8 cellular contexts compared by ENCODE assay signal in genomic region chr4:55346851-55347255, GRCh38. TPM values are rescaled to one million over a fixed set of nuclear protein-coding genes. Genes with fewer than 3 reads are reported as not detected.
A peak's percentile ranks its signal among the peaks of the same experiment; 100 is the strongest.
DNase-seq lines count a peak whose midpoint lies in the region; ATAC-seq and TF ChIP-seq lines count a peak whose summit lies in the region.

No MANE protein-coding gene starts in this region.

- no peak overlapping the region for H2AFZ ChIP-seq in HCT116 (ENCODE audit: low read depth, low read length, poor library complexity, severe bottlenecking)

- no peaks in the 10 kb centered on the region; the same call in 1 of the 2 replicates for H3K79me2 ChIP-seq in HCT116 (ENCODE audit: insufficient read depth, low read length)

- no peak for TF ChIP-seq POLR2A in HCT116 (IDR thresholded peaks at IDR 0.05; ENCODE audit: borderline replicate concordance, extremely low read depth, insufficient read depth, insufficient read length)
- no peak for TF ChIP-seq POLR2A in right lobe of liver (IDR thresholded peaks at IDR 0.05)
- TF ChIP-seq POLR2A in upper lobe of left lung (IDR thresholded peaks at IDR 0.05) = no peak

- H3K27ac ChIP-seq in A673 (ENCODE audit: low read depth, low read length, poor library complexity, severe bottlenecking) (peak overlapping the region; percentile 93), HCT116 (ENCODE audit: low read depth, low read length) (peak overlapping the region; percentile 91), right lobe of liver (peak overlapping the region; percentile 92 to 94 (median 92)), upper lobe of left lung (peak overlapping the region; percentile 92 to 97 (median 95))

- CTCF ChIA-PET in A673 (lab: Charles Lee) (no interaction called here), HCT116 (lab: Charles Lee) (interaction anchor here (1.5 to 2.3 kb wide), 2 partner anchors 199 to 203 kb away, joined by 4 to 5 read pairs; no protein-coding TSS in a partner anchor)

- H3K9me3 ChIP-seq in A673 (ENCODE audit: low read depth, low read length, poor library complexity, severe bottlenecking) = no peaks in the 10 kb centered on the region
- H3K9me3 ChIP-seq in HCT116 (ENCODE audit: control insufficient read depth in 1 of 2, insufficient read depth in 1 of 2, low read depth in 1 of 2, low read length in 2 of 2) = no peaks in the 10 kb centered on the region
- H3K9me3 ChIP-seq in right lobe of liver = no peaks in the 10 kb centered on the region
- H3K9me3 ChIP-seq in upper lobe of left lung = no peaks in the 10 kb centered on the region

- in situ Hi-C loops in astrocyte of the cerebellum (cut with HindIII; ENCODE audit: low sequenced_read_pairs) = no loop called here

- no peaks in the 10 kb centered on the region for H3K27me3 ChIP-seq in A673 (replicated peaks; ENCODE audit: insufficient read depth, low read depth, low read length, poor library complexity)
- no peaks in the 10 kb centered on the region for H3K27me3 ChIP-seq in HCT116 (ENCODE audit: insufficient read depth, low read length)
- no peaks in the 10 kb centered on the region for H3K27me3 ChIP-seq in right lobe of liver
- no peaks in the 10 kb centered on the region for H3K27me3 ChIP-seq in upper lobe of left lung

- TF ChIP-seq EP300 in upper lobe of left lung (IDR thresholded peaks at IDR 0.05) = no peak

- POLR2A ChIA-PET in A673 (lab: Charles Lee; ENCODE audit: low non-redundant PET) = no interaction called here
- POLR2A ChIA-PET in HCT116 (lab: Charles Lee) = interaction anchor here (0.8 kb wide), 1 partner anchor 9 kb away, joined by 3 read pairs; no protein-coding TSS in a partner anchor

- intact Hi-C loops in A673 (cut with micrococcal nuclease; ENCODE audit: unreplicated experiment) = no loop called here
- intact Hi-C loops in HCT116 (cut with micrococcal nuclease) = loop anchor here (1.0 to 10.0 kb wide), 5 partner anchors 48 to 518 kb away; partner anchors contain the start of genes CLOCK, NMU and TMEM165
- intact Hi-C loops in right lobe of liver (cut with DNase I) = no loop called here

- ATAC-seq in HCT116 = peak; percentile 34
- ATAC-seq in right lobe of liver = peak; percentile 8 to 24 (median 14)
- peak in 1 of 2 donors; percentile 15 for ATAC-seq in upper lobe of left lung (ENCODE audit: low FRiP score in 2 of 2)

- peak overlapping the region; percentile 67 for H3K4me3 ChIP-seq in A673 (ENCODE audit: low read depth, low read length, poor library complexity, severe bottlenecking)
- H3K4me3 ChIP-seq in HCT116 (replicated peaks in 1 of 2; ENCODE audit: low read depth in 1 of 2, low read length in 2 of 2) = peak overlapping the region; percentile 57 to 68
- H3K4me3 ChIP-seq in astrocyte of the cerebellum (ENCODE audit: low read depth, low read length) = peak overlapping the region; percentile 62
- peak overlapping the region; percentile 65 to 73 (median 67) for H3K4me3 ChIP-seq in right lobe of liver
- peak overlapping the region; percentile 51 to 91 (median 65) for H3K4me3 ChIP-seq in upper lobe of left lung

- no peak for DNase-seq in A673 (ENCODE audit: low spot score)
- DNase-seq in HCT116 (ENCODE audit: low read depth, low spot score) = no peak
- no peak for DNase-seq in astrocyte of the cerebellum (ENCODE audit: low read depth)
- peak in 2 of 3 donors; percentile 23 to 47 for DNase-seq in right lobe of liver
- DNase-seq in upper lobe of left lung = no peak
- DNase-seq in midbrain (lab: John Stamatoyannopoulos, UW) = no peak
- no peak for DNase-seq in Ammon's horn (ENCODE audit: low spot score)
- DNase-seq in activated gamma-delta T cell (lab: John Stamatoyannopoulos, UW) = no peak

- H3K4me1 ChIP-seq in A673 (ENCODE audit: insufficient read depth, low read length, poor library complexity, severe bottlenecking) (peaks cover 10% of the 10 kb centered on the region), HCT116 (ENCODE audit: control insufficient read depth in 1 of 2, insufficient read depth in 2 of 2, low read length in 2 of 2) (peaks cover 27 to 38% of the 10 kb centered on the region in 2 experiments), right lobe of liver (peaks cover 0 to 10% (median 3%) of the 10 kb centered on the region in 4 donors), upper lobe of left lung (peaks cover 20 to 29% (median 26%) of the 10 kb centered on the region in 4 donors)

- peak overlapping the region; percentile 74 for H3K9ac ChIP-seq in HCT116 (ENCODE audit: low read length)

- H3K36me3 ChIP-seq in A673 (ENCODE audit: insufficient read depth, low read length, poor library complexity, severe bottlenecking) (no peaks in the 10 kb centered on the region), HCT116 (ENCODE audit: control insufficient read depth in 1 of 2, insufficient read depth in 2 of 2, low read length in 2 of 2) (no peaks in the 10 kb centered on the region), right lobe of liver (no peaks in the 10 kb centered on the region), upper lobe of left lung (no peaks in the 10 kb centered on the region)

- no peak for TF ChIP-seq RAD21 in HCT116 (IDR thresholded peaks at IDR 0.05; ENCODE audit: low read depth)

- no peaks in the 10 kb centered on the region for H3K9me2 ChIP-seq in HCT116 (ENCODE audit: insufficient read depth)

- BruUV-seq in A673 (replicated peaks; lab: Mats Ljungman, UMichigan) (no TSS peak), HCT116 (replicated peaks; lab: Mats Ljungman, UMichigan) (no TSS peak)

- TF ChIP-seq CTCF in A673 (conservative IDR thresholded peaks at IDR 0.05; ENCODE audit: low read depth, low read length) (no peak), HCT116 (IDR thresholded peaks at IDR 0.05 in 2 of 3, conservative IDR thresholded peaks at IDR 0.05 in 1 of 3; ENCODE audit: borderline replicate concordance in 1 of 3, insufficient read depth in 1 of 3, low read depth in 2 of 3, low read length in 2 of 3) (no peak), astrocyte of the cerebellum (IDR thresholded peaks at IDR 0.05; ENCODE audit: low read depth, low read length, missing control alignments) (no peak), right lobe of liver (IDR thresholded peaks at IDR 0.05) (no peak), upper lobe of left lung (IDR thresholded peaks at IDR 0.05) (no peak)

- WGBS in right lobe of liver (ENCODE audit: insufficient coverage, low coverage, low lambda C conversion rate, missing lambda C conversion rate) = 35% methylated on average over 8 of the region's 16 CpGs
- 42 to 57% methylated on average over 14 to 16 of the region's 16 CpGs for WGBS in upper lobe of left lung, 2 donors

- peak overlapping the region; percentile 90 for H3K4me2 ChIP-seq in HCT116 (ENCODE audit: low read length)

- no peaks in the 10 kb centered on the region for H4K20me1 ChIP-seq in HCT116 (ENCODE audit: insufficient read depth)

- RAD21 ChIA-PET in HCT116 (lab: Charles Lee; ENCODE audit: low non-redundant PET in 1 of 2, low total read pairs in 2 of 2, uncharacterized antibody in 2 of 2, unreplicated experiment in 2 of 2) = interaction anchor here in 1 of 2 experiments (0.9 kb wide), 1 partner anchor 48 kb away, joined by 3 read pairs; no protein-coding TSS in a partner anchor

TF ChIP-seq in HCT116, 20 proteins besides CTCF, POLR2A, EP300 and RAD21:
- TF ChIP-seq CBX3 (IDR thresholded peaks at IDR 0.05; ENCODE audit: low read depth) = no peak
- TF ChIP-seq ZFX (IDR thresholded peaks at IDR 0.05) = peak; percentile 75
- TF ChIP-seq ZBTB33 (IDR thresholded peaks at IDR 0.05; ENCODE audit: extremely low read depth, insufficient replicate concordance, low read length) = no peak
- peak; percentile 11; the same call in 1 of the 2 replicates for TF ChIP-seq MAX (IDR thresholded peaks at IDR 0.05)
- TF ChIP-seq TCF7L2 (IDR thresholded peaks at IDR 0.05; ENCODE audit: borderline replicate concordance, extremely low read depth, insufficient read depth, insufficient read length) = no peak
- TF ChIP-seq EZH2phosphoT487 (IDR thresholded peaks at IDR 0.05; ENCODE audit: borderline replicate concordance) = no peak
- TF ChIP-seq ZNF274 (IDR thresholded peaks at IDR 0.05; ENCODE audit: low read depth, low read length) = no peak
- TF ChIP-seq FOSL1 (IDR thresholded peaks at IDR 0.05; ENCODE audit: low read depth) = no peak

RNA-seq across cellular contexts. Expression of gene SRD5A3, which starts 0.8 kb away (rescaled TPM):
- total RNA-seq in A673 (2021) (40.4 and 48.1 TPM in 2 replicates), HCT116 (2021; ENCODE audit: unreplicated experiment) (19.9 TPM), right lobe of liver (10 to 100 TPM in 3 of 6 experiments, 1 to 10 TPM in 3; 7.7 to 13.9 (median 9.9) TPM), upper lobe of left lung (10 to 100 TPM in 4 of 6 donors, 1 to 10 TPM in 2; 7.2 to 21.4 (median 13.0) TPM)
- polyA plus RNA-seq in HCT116 (2012) = 9.1 and 11.2 TPM in 2 replicates

RNA-seq across cellular contexts. Expression of gene TMEM165, which starts 48.9 kb away (rescaled TPM):
- total RNA-seq in A673 (2021) (33.5 and 34.7 TPM in 2 replicates), HCT116 (2021; ENCODE audit: unreplicated experiment) (60.7 TPM), right lobe of liver (10 to 100 TPM; 13.3 to 53.0 (median 23.0) TPM), upper lobe of left lung (100 to 1,000 TPM; 118 to 312 (median 231) TPM)
- 19.7 and 24.4 TPM in 2 replicates for polyA plus RNA-seq in HCT116 (2012)

Comparison
In these comparisons a context has a peak if more than half of its experiments do, and no peak if none do; other contexts are left out.
1. DNase-seq: peak in right lobe of liver (2 of 3); none in A673 (single experiment), HCT116 (single experiment), astrocyte of the cerebellum (single experiment), upper lobe of left lung (0 of 2), midbrain (single experiment), Ammon's horn (single experiment) and activated gamma-delta T cell (single experiment).
2. Peak in every context shown above with its lines, with median percentiles within 50 percentile points of each other: H3K27ac ChIP-seq and H3K4me3 ChIP-seq.